ENCODE assay signal across 1 cellular context in the genomic region with DNA sequence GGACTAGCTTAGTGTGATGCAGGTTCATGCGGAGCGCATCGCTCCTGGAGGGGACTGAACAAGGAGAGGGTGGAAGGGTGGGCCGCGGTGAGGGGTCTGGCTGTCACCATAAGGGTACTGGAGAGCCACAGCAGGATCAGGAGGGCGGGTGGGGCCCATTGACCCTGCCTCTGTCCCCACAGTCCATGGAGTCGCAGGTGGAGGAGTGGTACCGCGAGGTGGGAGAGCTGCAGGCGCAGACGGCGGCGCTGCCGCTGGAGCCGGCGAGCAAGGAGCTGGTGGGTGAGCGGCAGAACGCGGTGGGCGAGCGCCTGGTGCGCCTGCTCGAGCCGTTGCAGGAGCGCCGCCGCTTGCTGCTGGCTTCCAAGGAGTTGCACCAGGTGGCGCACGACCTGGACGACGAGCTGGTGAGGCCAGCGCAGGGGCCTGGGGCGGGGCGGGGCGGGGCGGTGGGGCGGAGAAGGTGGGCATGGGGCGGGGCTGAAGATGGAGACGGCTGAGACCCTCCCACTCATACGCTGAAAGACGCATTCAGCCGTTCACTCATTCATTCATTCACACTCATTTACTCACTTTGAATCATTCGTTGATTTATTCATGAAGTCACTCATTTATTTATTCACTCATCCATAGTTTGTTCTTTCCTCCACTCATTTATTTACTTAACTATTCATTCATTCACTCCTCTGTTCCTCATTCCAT.
TF ChIP-seq lines count a peak whose summit lies in the region.

No MANE protein-coding gene starts in this region.

TF ChIP-seq in IMR-90, 13 proteins besides CTCF, POLR2A, EP300 and RAD21:
- TF ChIP-seq MAZ (IDR thresholded peaks at IDR 0.05; ENCODE audit: borderline replicate concordance, low read depth, low read length) (no peak), SMC3 (IDR thresholded peaks at IDR 0.05; ENCODE audit: low read depth, low read length) (peak; percentile 49)
TF ChIP-seq in IMR-90: peak in this region for 1.
